Comparison of ENCODE assay signal across 10 cellular contexts in the genomic region with DNA sequence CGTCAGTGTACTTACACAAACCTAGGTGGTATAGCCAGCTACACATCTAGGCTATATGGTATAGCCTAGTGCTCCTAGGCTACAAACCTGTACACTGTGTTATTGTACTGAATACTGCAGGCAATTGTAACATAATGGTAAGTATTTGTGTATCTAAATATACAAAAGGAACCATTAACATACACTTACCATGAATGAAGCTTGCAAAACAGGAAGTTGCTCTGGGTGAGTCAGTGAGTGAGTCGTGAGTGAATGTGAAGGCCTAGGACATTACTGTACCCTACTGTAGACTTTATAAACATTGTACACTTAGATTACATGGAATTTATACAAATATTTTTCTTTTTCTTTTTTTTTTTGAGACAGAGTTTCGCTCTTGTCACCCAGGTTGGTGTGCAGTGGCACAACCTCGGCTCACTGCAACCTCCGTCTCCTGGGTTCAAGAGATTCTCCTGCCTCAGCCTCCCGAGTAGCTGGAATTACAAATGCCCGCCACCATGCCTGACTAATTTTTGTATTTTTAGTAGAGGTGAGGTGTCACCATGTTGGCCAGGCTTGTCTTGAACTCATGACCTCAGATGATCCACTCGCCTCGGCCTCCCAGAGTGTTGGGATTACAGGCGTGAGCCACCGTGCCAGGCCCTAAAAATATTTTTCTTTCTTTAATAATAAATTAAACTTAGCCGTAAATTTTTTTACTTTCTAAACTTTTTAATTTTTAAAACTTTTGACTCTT. TPM values are rescaled to one million over a fixed set of nuclear protein-coding genes. Genes with fewer than 3 reads are reported as not detected.
DNase-seq lines count a peak whose midpoint lies in the region; ATAC-seq, FAIRE-seq and TF ChIP-seq lines count a peak whose summit lies in the region.
"Had no signal": no experiment of that assay in that cellular context is flagged by ENCODE, and none has a peak within 500 bp of the region (broad histone marks: within the 10 kb centered on the region; RNA-seq: fewer than 3 reads in every experiment).

No MANE protein-coding gene starts in this region.

- H4K20me1 ChIP-seq in HepG2 (ENCODE audit: insufficient read depth, low read length): no peaks in the 10 kb centered on the region

- H3K27me3 ChIP-seq in adipocyte (replicated peaks; ENCODE audit: control insufficient read depth, insufficient read depth, low read length) (no peaks in the 10 kb centered on the region), HepG2 (ENCODE audit: control insufficient read depth in 1 of 2, insufficient read depth in 2 of 2, low read length in 2 of 2) (peaks cover 0 to 14% of the 10 kb centered on the region in 2 experiments; a peak in 1 of 5 replicates)

- no peak overlapping the region for H2AFZ ChIP-seq in HepG2 (ENCODE audit: low read length)

- H3K4me2 ChIP-seq in HepG2 (ENCODE audit: low read depth, low read length): no peak overlapping the region

- peak overlapping the region; percentile 39 for H3K9ac ChIP-seq in adipocyte (ENCODE audit: low read length)
- H3K9ac ChIP-seq in HepG2 (ENCODE audit: insufficient read depth, low read depth, low read length): no peak overlapping the region

- TF ChIP-seq EP300 in HepG2 (IDR thresholded peaks at IDR 0.05; ENCODE audit: low read depth in 2 of 2, low read length in 2 of 2): no peak
- no peak for TF ChIP-seq EP300 in HepG2 (CRISPR knock-in tag; IDR thresholded peaks at IDR 0.05; ENCODE audit: borderline replicate concordance)

- TF ChIP-seq RAD21 in HepG2 (CRISPR knock-in tag; IDR thresholded peaks at IDR 0.05): no peak

- intact Hi-C loops in HepG2 (cut with micrococcal nuclease; ENCODE audit: unreplicated experiment): loop anchor here (5.0 kb wide), 1 partner anchor 186 kb away; no protein-coding TSS in a partner anchor
- intact Hi-C loops in activated CD8-positive, alpha-beta T cell treated with anti-CD3 and anti-CD28 coated beads for 36 hours (cut with micrococcal nuclease): no loop called here

- H3K36me3 ChIP-seq in adipocyte (ENCODE audit: control insufficient read depth, insufficient read depth, low read length, severe bottlenecking): no peaks in the 10 kb centered on the region
- H3K36me3 ChIP-seq in HepG2 (replicated peaks in 1 of 2; ENCODE audit: control insufficient read depth in 1 of 2, insufficient read depth in 2 of 2, low read length in 2 of 2): no peaks in the 10 kb centered on the region

- H3K4me1 ChIP-seq in adipocyte (ENCODE audit: control insufficient read depth, insufficient read depth, low read length) (peaks cover 44% of the 10 kb centered on the region), HepG2 (ENCODE audit: insufficient read depth, low read length) (no peaks in the 10 kb centered on the region)

- in situ Hi-C loops in HepG2 (cut with HindIII; ENCODE audit: extremely low pct_ligation_motif_present, low pct_unique_long_range_greater_than_20kb): no loop called here

- H3K36me3 Mint-ChIP-seq in activated CD8-positive, alpha-beta T cell treated with anti-CD3 and anti-CD28 coated beads for 36 hours (ENCODE audit: low read depth): no peaks in the 10 kb centered on the region

- WGBS in HepG2 (ENCODE audit: low lambda C conversion rate): 38% methylated on average over 12 of the region's 12 CpGs

- TF ChIP-seq CTCF in HepG2 (CRISPR knock-in tag; IDR thresholded peaks at IDR 0.05): no peak
- no peak for TF ChIP-seq CTCF in activated CD8-positive, alpha-beta T cell treated with anti-CD3 and anti-CD28 coated beads for 36 hours (IDR thresholded peaks at IDR 0.05)

- no peaks in the 10 kb centered on the region for H3K4me1 Mint-ChIP-seq in activated CD8-positive, alpha-beta T cell treated with anti-CD3 and anti-CD28 coated beads for 36 hours (ENCODE audit: low read depth)

- H3K79me2 ChIP-seq in HepG2 (ENCODE audit: insufficient read depth, low read length): no peaks in the 10 kb centered on the region

- H3K9me3 Mint-ChIP-seq in activated CD8-positive, alpha-beta T cell treated with anti-CD3 and anti-CD28 coated beads for 36 hours: no peaks in the 10 kb centered on the region

- no peak for FAIRE-seq in HepG2 (lab: Jason Lieb, UNC)
- FAIRE-seq: G401.6 had no signal

- no peak overlapping the region for H3K27ac Mint-ChIP-seq in activated CD8-positive, alpha-beta T cell treated with anti-CD3 and anti-CD28 coated beads for 36 hours

- H3K4me3 ChIP-seq in adipocyte (ENCODE audit: low read length) (no peak overlapping the region), HepG2 (replicated peaks in 1 of 3; ENCODE audit: insufficient read depth in 1 of 3, low read depth in 2 of 3, low read length in 3 of 3) (no peak overlapping the region)

- POLR2A ChIA-PET in HepG2 (lab: Yijun Ruan, JAX): no interaction called here
- POLR2A ChIA-PET in activated CD8-positive, alpha-beta T cell treated with anti-CD3 and anti-CD28 coated beads for 36 hours (lab: Charles Lee): no interaction called here

- peaks cover 5% of the 10 kb centered on the region for H3K27me3 Mint-ChIP-seq in activated CD8-positive, alpha-beta T cell treated with anti-CD3 and anti-CD28 coated beads for 36 hours

- no peak overlapping the region for H3K27ac ChIP-seq in HepG2 (ENCODE audit: extremely low read length, insufficient read depth, low read length)

- CTCF ChIA-PET in HepG2 (lab: Yijun Ruan, JAX; ENCODE audit: low intra/inter-chr PET ratio, low total read pairs): no interaction called here
- CTCF ChIA-PET in activated CD8-positive, alpha-beta T cell treated with anti-CD3 and anti-CD28 coated beads for 36 hours (lab: Charles Lee): interaction anchor here (1.7 kb wide), 1 partner anchor 52 kb away, joined by 3 read pairs; no protein-coding TSS in a partner anchor

- no peak overlapping the region for H3K4me3 Mint-ChIP-seq in activated CD8-positive, alpha-beta T cell treated with anti-CD3 and anti-CD28 coated beads for 36 hours

- no TSS peak for BruUV-seq in HepG2 (replicated peaks; lab: Mats Ljungman, UMichigan)

- peaks cover 6% of the 10 kb centered on the region for H3K9me3 ChIP-seq in adipocyte (ENCODE audit: control insufficient read depth, low read length)
- no peaks in the 10 kb centered on the region for H3K9me3 ChIP-seq in HepG2 (ENCODE audit: low read length)

- DNase-seq in Daoy (ENCODE audit: low read depth): peak; percentile 80
- peak; percentile 15 for DNase-seq in NAMALWA (ENCODE audit: low spot score)
- DNase-seq in adipocyte (ENCODE audit: low read depth): peak; percentile 74
- DNase-seq in HepG2 (ENCODE audit: low spot score): peak; percentile 43
- no peak for DNase-seq in activated CD8-positive, alpha-beta T cell treated with anti-CD3 and anti-CD28 coated beads for 36 hours
- no peak for DNase-seq in NCI-H526 treated with DMSO at 0.1 percent for 48 hours (lab: John Stamatoyannopoulos, UW)
- DNase-seq in AG20443 (ENCODE audit: low spot score): no peak
- DNase-seq in cerebellar cortex (ENCODE audit: low spot score): no peak
- DNase-seq: anterior cingulate cortex had no signal

- no peak; the same call in 2 of the 3 replicates for ATAC-seq in HepG2
- no peak for ATAC-seq in activated CD8-positive, alpha-beta T cell treated with anti-CD3 and anti-CD28 coated beads for 36 hours

- TF ChIP-seq POLR2A in HepG2 (IDR thresholded peaks at IDR 0.05; ENCODE audit: insufficient read depth in 1 of 2, low read depth in 2 of 2, low read length in 2 of 2): no peak

RNA-seq across cellular contexts. Expression of gene KIAA1755, which starts 15.4 kb away (rescaled TPM):
- total RNA-seq in Daoy (2014; rRNA removed; shearing (Covaris generic)): 0.30 and 1.0 TPM in 2 replicates
- total RNA-seq in HepG2 (2016; rRNA removed; fragmentation: Illumina TruSeq; extraction: Trizol): 0.04 and 0.07 TPM in 2 replicates
- total RNA-seq in HepG2 (2016; cell fraction: cytosol; rRNA removed; fragmentation: Illumina TruSeq; extraction: Trizol; ENCODE audit: low read depth): not detected in 2 replicates
- not detected in 2 replicates for total RNA-seq in HepG2 (2016; cell fraction: insoluble cytoplasmic fraction; rRNA removed; fragmentation: Illumina TruSeq; extraction: Trizol)
- total RNA-seq in HepG2 (2016; cell fraction: membrane; rRNA removed; fragmentation: Illumina TruSeq; extraction: Trizol): not detected in 2 replicates
- not detected in 2 replicates for total RNA-seq in HepG2 (2016; cell fraction: nucleus; rRNA removed; fragmentation: Illumina TruSeq; extraction: Trizol)
- not detected in 2 replicates for polyA plus RNA-seq in HepG2 (2011; rRNA removed)
- polyA plus RNA-seq in HepG2 (2011; cell fraction: cytosol; rRNA removed): not detected in 2 replicates
- polyA plus RNA-seq in HepG2 (2011; cell fraction: nucleus; rRNA removed): not detected in 2 replicates
- polyA plus RNA-seq in HepG2 (2012): not detected in 2 replicates
- not detected in 2 replicates for polyA plus RNA-seq in HepG2 (2016; cell fraction: cytosol; fragmentation: Illumina TruSeq; extraction: Trizol; ENCODE audit: low read depth)
- polyA plus RNA-seq in HepG2 (2016; cell fraction: insoluble cytoplasmic fraction; fragmentation: Illumina TruSeq; extraction: Trizol; ENCODE audit: low read depth): not detected in 2 replicates
- polyA plus RNA-seq in HepG2 (2016; cell fraction: membrane; fragmentation: Illumina TruSeq; extraction: Trizol; ENCODE audit: low read depth): not detected in 2 replicates
- not detected in 2 replicates for polyA plus RNA-seq in HepG2 (2016; cell fraction: nucleus; fragmentation: Illumina TruSeq; extraction: Trizol; ENCODE audit: insufficient read depth, low read depth)
- 0.02 TPM in 1 of 2 replicates, not detected in the other for polyA minus RNA-seq in HepG2 (2011; rRNA and poly(A)+ RNA removed; ENCODE audit: low replicate concordance)
- polyA minus RNA-seq in HepG2 (2011; cell fraction: cytosol; rRNA and poly(A)+ RNA removed): not detected in 2 replicates
- not detected in 2 replicates for polyA minus RNA-seq in HepG2 (2011; cell fraction: nucleus; rRNA and poly(A)+ RNA removed)
- not detected for total RNA-seq in activated CD8-positive, alpha-beta T cell treated with anti-CD3 and anti-CD28 coated beads for 36 hours

RNA-seq across cellular contexts. Expression of gene BPI, which starts 28.0 kb away (rescaled TPM):
- 0.09 TPM in 1 of 2 replicates, not detected in the other for total RNA-seq in Daoy (2014; rRNA removed; shearing (Covaris generic))
- not detected in 2 replicates for total RNA-seq in HepG2 (2016; rRNA removed; fragmentation: Illumina TruSeq; extraction: Trizol)
- not detected in 2 replicates for total RNA-seq in HepG2 (2016; cell fraction: cytosol; rRNA removed; fragmentation: Illumina TruSeq; extraction: Trizol; ENCODE audit: low read depth)
- not detected in 2 replicates for total RNA-seq in HepG2 (2016; cell fraction: insoluble cytoplasmic fraction; rRNA removed; fragmentation: Illumina TruSeq; extraction: Trizol)
- total RNA-seq in HepG2 (2016; cell fraction: membrane; rRNA removed; fragmentation: Illumina TruSeq; extraction: Trizol): not detected in 2 replicates
- total RNA-seq in HepG2 (2016; cell fraction: nucleus; rRNA removed; fragmentation: Illumina TruSeq; extraction: Trizol): not detected in 2 replicates
- not detected in 2 replicates for polyA plus RNA-seq in HepG2 (2011; rRNA removed)
- polyA plus RNA-seq in HepG2 (2011; cell fraction: cytosol; rRNA removed): not detected in 2 replicates
- not detected in 2 replicates for polyA plus RNA-seq in HepG2 (2011; cell fraction: nucleus; rRNA removed)
- not detected in 2 replicates for polyA plus RNA-seq in HepG2 (2012)
- polyA plus RNA-seq in HepG2 (2016; cell fraction: cytosol; fragmentation: Illumina TruSeq; extraction: Trizol; ENCODE audit: low read depth): not detected in 2 replicates
- not detected in 2 replicates for polyA plus RNA-seq in HepG2 (2016; cell fraction: insoluble cytoplasmic fraction; fragmentation: Illumina TruSeq; extraction: Trizol; ENCODE audit: low read depth)
- not detected in 2 replicates for polyA plus RNA-seq in HepG2 (2016; cell fraction: membrane; fragmentation: Illumina TruSeq; extraction: Trizol; ENCODE audit: low read depth)
- not detected in 2 replicates for polyA plus RNA-seq in HepG2 (2016; cell fraction: nucleus; fragmentation: Illumina TruSeq; extraction: Trizol; ENCODE audit: insufficient read depth, low read depth)
- not detected in 2 replicates for polyA minus RNA-seq in HepG2 (2011; rRNA and poly(A)+ RNA removed; ENCODE audit: low replicate concordance)
- not detected in 2 replicates for polyA minus RNA-seq in HepG2 (2011; cell fraction: cytosol; rRNA and poly(A)+ RNA removed)
- polyA minus RNA-seq in HepG2 (2011; cell fraction: nucleus; rRNA and poly(A)+ RNA removed): not detected in 2 replicates
- total RNA-seq in activated CD8-positive, alpha-beta T cell treated with anti-CD3 and anti-CD28 coated beads for 36 hours: not detected

Comparison
In these comparisons a context has a peak if more than half of its experiments do, and no peak if none do; other contexts are left out.
1. DNase-seq: peak in Daoy (single experiment), NAMALWA (single experiment), adipocyte (single experiment) and HepG2 (single experiment); none in activated CD8-positive, alpha-beta T cell treated with anti-CD3 and anti-CD28 coated beads for 36 hours (single experiment), NCI-H526 treated with DMSO at 0.1 percent for 48 hours (single experiment), AG20443 (single experiment) and cerebellar cortex (single experiment).